In genomic region chr3:108008106-108008505, GRCh38 we compare ENCODE assay signal across 26 cellular contexts.
"Had no signal": no experiment of that assay in that cellular context is flagged by ENCODE, and none has a peak within 500 bp of the region (broad histone marks: within the 10 kb centered on the region; RNA-seq: fewer than 3 reads in every experiment).

No MANE protein-coding gene starts in this region.

- H3K27ac Mint-ChIP-seq: activated CD4-positive, alpha-beta T cell treated with anti-CD3 and anti-CD28 coated beads, Interleukin-2, amount 10 ng/mL, durations not matched to agents 7 days and 5 days; activated CD8-positive, alpha-beta T cell treated with anti-CD3 and anti-CD28 coated beads for 36 hours; activated T-helper 17 cell treated with anti-CD3 and anti-CD28 coated beads, Interleukin-2, amount 50 U/mL, for 72 hours; endodermal cell; natural killer cell treated with Interleukin-12 subunit alpha and Interleukin-12 subunit beta and Interleukin-15 and Interleukin-18, amount 100 ng/mL, for 72 hours; progenitor cell of endocrine pancreas; WTC11 had no signal

- H3K4me3 ChIP-seq: esophagus muscularis mucosa, gastroesophageal sphincter, left lung, lower lobe of right lung, right lobe of liver, testis, transverse colon had no signal

- H3K36me3 Mint-ChIP-seq: natural killer cell treated with Interleukin-12 subunit alpha and Interleukin-12 subunit beta and Interleukin-15 and Interleukin-18, amount 100 ng/mL, for 72 hours; WTC11 had no signal

- H3K4me3 Mint-ChIP-seq: activated CD4-positive, alpha-beta T cell treated with anti-CD3 and anti-CD28 coated beads, Interleukin-2, amount 10 ng/mL, durations not matched to agents 7 days and 5 days; activated CD8-positive, alpha-beta T cell treated with anti-CD3 and anti-CD28 coated beads for 36 hours; activated T-cell treated with anti-CD3 and anti-CD28 coated beads, Interleukin-2, amount 50 U/mL, for 4 hours; activated T-helper 17 cell treated with anti-CD3 and anti-CD28 coated beads, Interleukin-2, amount 50 U/mL, for 72 hours; endodermal cell; natural killer cell treated with Interleukin-12 subunit alpha and Interleukin-12 subunit beta and Interleukin-15 and Interleukin-18, amount 100 ng/mL, for 72 hours; WTC11 had no signal

- H3K27me3 ChIP-seq: esophagus muscularis mucosa, gastroesophageal sphincter, right lobe of liver, testis, transverse colon had no signal

- ATAC-seq: activated CD8-positive, alpha-beta T cell treated with anti-CD3 and anti-CD28 coated beads for 36 hours; activated T-cell treated with anti-CD3 and anti-CD28 coated beads, Interleukin-2, amount 50 U/mL, for 4 hours; activated T-helper 17 cell treated with anti-CD3 and anti-CD28 coated beads, Interleukin-2, amount 50 U/mL, for 72 hours; gastroesophageal sphincter; left lung; lower lobe of right lung; natural killer cell treated with Interleukin-12 subunit alpha and Interleukin-12 subunit beta and Interleukin-15 and Interleukin-18, amount 100 ng/mL, for 72 hours; right lobe of liver; WTC11 had no signal

- H3K27me3 Mint-ChIP-seq: activated T-helper 17 cell treated with anti-CD3 and anti-CD28 coated beads, Interleukin-2, amount 50 U/mL, for 72 hours had no signal

- H3K4me1 Mint-ChIP-seq: WTC11 had no signal

- H3K9me3 Mint-ChIP-seq: activated CD4-positive, alpha-beta T cell treated with anti-CD3 and anti-CD28 coated beads, Interleukin-2, amount 10 ng/mL, durations not matched to agents 7 days and 5 days; activated CD8-positive, alpha-beta T cell treated with anti-CD3 and anti-CD28 coated beads for 36 hours; activated T-cell treated with anti-CD3 and anti-CD28 coated beads, Interleukin-2, amount 50 U/mL, for 4 hours; activated T-helper 17 cell treated with anti-CD3 and anti-CD28 coated beads, Interleukin-2, amount 50 U/mL, for 72 hours; endodermal cell; natural killer cell treated with Interleukin-12 subunit alpha and Interleukin-12 subunit beta and Interleukin-15 and Interleukin-18, amount 100 ng/mL, for 72 hours; WTC11 had no signal

- H3K36me3 ChIP-seq: esophagus muscularis mucosa, gastroesophageal sphincter, left lung, lower lobe of right lung, right lobe of liver, transverse colon had no signal

- DNase-seq: activated CD4-positive, alpha-beta T cell treated with anti-CD3 and anti-CD28 coated beads for 1 hour; activated CD4-positive, alpha-beta T cell treated with anti-CD3 and anti-CD28 coated beads, Interleukin-2, amount 10 ng/mL, durations not matched to agents 7 days and 5 days; activated CD8-positive, alpha-beta T cell treated with anti-CD3 and anti-CD28 coated beads for 36 hours; activated gamma-delta T cell treated with Interleukin-2 at 50 U/mL for 16 hours; activated naive CD4-positive, alpha-beta T cell treated with anti-CD3 and anti-CD28 coated beads, Interleukin-2, amount 50 U/mL, for 16 hours; activated T-cell treated with anti-CD3 and anti-CD28 coated beads, Interleukin-2, amount 50 U/mL, for 4 hours; caudate nucleus; cortex of kidney; endodermal cell; head of caudate nucleus; left lung; lower lobe of right lung; mesenchymal stem cell; right lobe of liver; stimulated activated CD4-positive, alpha-beta T cell treated with anti-CD3 and anti-CD28 coated beads, Interleukin-15, amount 100 ng/mL, for 24 hours; stimulated activated CD4-positive, alpha-beta T cell treated with anti-CD3 and anti-CD28 coated beads, Interleukin-2, amount 100 ng/mL, for 24 hours; stimulated activated naive CD4-positive, alpha-beta T cell; T-helper 2 cell; testis; transverse colon had no signal

- H3K27ac ChIP-seq: esophagus muscularis mucosa, gastroesophageal sphincter, left lung, lower lobe of right lung, right lobe of liver, testis, transverse colon had no signal

- H3K9me3 ChIP-seq: esophagus muscularis mucosa, gastroesophageal sphincter, left lung, lower lobe of right lung, right lobe of liver, testis, transverse colon had no signal
